ENCODE assay signal across 20 cellular contexts in genomic region chr6:2232445-2232844, GRCh38. TPM values are rescaled to one million over a fixed set of nuclear protein-coding genes. Genes with fewer than 3 reads are reported as not detected.
DNase-seq lines count a peak whose midpoint lies in the region; ATAC-seq and TF ChIP-seq lines count a peak whose summit lies in the region.
"Had no signal": no experiment of that assay in that cellular context is flagged by ENCODE, and none has a peak within 500 bp of the region (broad histone marks: within the 10 kb centered on the region; RNA-seq: fewer than 3 reads in every experiment).

No MANE protein-coding gene starts in this region.

- no peak for TF ChIP-seq POLR2A in adrenal gland (IDR thresholded peaks at IDR 0.05)

- TF ChIP-seq CTCF in right atrium auricular region (IDR thresholded peaks at IDR 0.05): no peak
- no peak for TF ChIP-seq CTCF in adrenal gland (IDR thresholded peaks at IDR 0.05)

- H3K9me3 ChIP-seq in right atrium auricular region (no peaks in the 10 kb centered on the region), adrenal gland (replicated peaks in 1 of 3) (no peaks in the 10 kb centered on the region)
- H3K9me3 ChIP-seq: left lung had no signal

- H3K27me3 ChIP-seq in right atrium auricular region (no peaks in the 10 kb centered on the region), adrenal gland (no peaks in the 10 kb centered on the region)
- H3K27me3 ChIP-seq: BLaER1, left lung had no signal

- H3K36me3 ChIP-seq in right atrium auricular region (no peaks in the 10 kb centered on the region), adrenal gland (replicated peaks in 1 of 2) (no peaks in the 10 kb centered on the region)
- H3K36me3 ChIP-seq: BLaER1, left lung had no signal

- H3K36me3 Mint-ChIP-seq in memory B cell: no peaks in the 10 kb centered on the region

- H3K4me3 ChIP-seq in right atrium auricular region: no peak overlapping the region
- no peak overlapping the region for H3K4me3 ChIP-seq in adrenal gland
- H3K4me3 ChIP-seq: BLaER1, left lung had no signal

- ATAC-seq in GM18861 (IDR thresholded peaks at IDR 0.05; ENCODE audit: unreplicated experiment) (peak; percentile 60), GM21447 (IDR thresholded peaks at IDR 0.05; ENCODE audit: unreplicated experiment) (peak; percentile 42), HG03159 (IDR thresholded peaks at IDR 0.05; ENCODE audit: unreplicated experiment) (peak; percentile 80), memory B cell (ENCODE audit: low read depth) (peak; percentile 97)
- ATAC-seq: left lung; naive thymus-derived CD8-positive, alpha-beta T cell had no signal

- H3K27me3 Mint-ChIP-seq in memory B cell: no peaks in the 10 kb centered on the region
- H3K27me3 Mint-ChIP-seq: activated CD4-positive, alpha-beta T cell treated with anti-CD3 and anti-CD28 coated beads, Interleukin-2, amount 10 ng/mL, durations not matched to agents 7 days and 5 days; naive thymus-derived CD8-positive, alpha-beta T cell had no signal

- H3K27ac Mint-ChIP-seq in memory B cell: peak overlapping the region; percentile 87
- H3K27ac Mint-ChIP-seq: activated CD4-positive, alpha-beta T cell treated with anti-CD3 and anti-CD28 coated beads, Interleukin-2, amount 10 ng/mL, durations not matched to agents 7 days and 5 days; endodermal cell; naive thymus-derived CD8-positive, alpha-beta T cell had no signal

- DNase-seq in memory B cell (ENCODE audit: low spot score in 2 of 2) (peak in 1 of 2 donors; percentile 14), right atrium auricular region (ENCODE audit: low spot score) (no peak), COR-L47 (lab: John Stamatoyannopoulos, UW) (no peak), hypothalamus (lab: John Stamatoyannopoulos, UW) (no peak), adrenal gland (no peak)
- DNase-seq: activated CD4-positive, alpha-beta T cell treated with anti-CD3 and anti-CD28 coated beads, Interleukin-2, amount 10 ng/mL, durations not matched to agents 7 days and 5 days; activated T-cell treated with anti-CD3 and anti-CD28 coated beads, Interleukin-2, amount 50 U/mL, for 48 hours; DMS79 treated with DMSO at 0.1 percent for 48 hours; endodermal cell; foreskin fibroblast; KG1; left lung; naive thymus-derived CD8-positive, alpha-beta T cell; NCI-H1105; SIG-M5 had no signal

- no peaks in the 10 kb centered on the region for H3K9me3 Mint-ChIP-seq in memory B cell
- H3K9me3 Mint-ChIP-seq: activated CD4-positive, alpha-beta T cell treated with anti-CD3 and anti-CD28 coated beads, Interleukin-2, amount 10 ng/mL, durations not matched to agents 7 days and 5 days; endodermal cell; naive thymus-derived CD8-positive, alpha-beta T cell; T-helper 2 cell treated with Interferon-gamma antibody and Interleukin-4, amounts not matched to agents 5 μg/mL and 100 μg/mL, for 36 hours had no signal

- H3K27ac ChIP-seq in right atrium auricular region: no peak overlapping the region
- no peak overlapping the region for H3K27ac ChIP-seq in adrenal gland
- H3K27ac ChIP-seq: BLaER1, left lung had no signal

- H3K4me1 Mint-ChIP-seq in memory B cell: peaks cover 28% of the 10 kb centered on the region

- no peaks in the 10 kb centered on the region for H3K4me1 ChIP-seq in right atrium auricular region
- H3K4me1 ChIP-seq in adrenal gland (replicated peaks in 1 of 2): no peaks in the 10 kb centered on the region
- H3K4me1 ChIP-seq: BLaER1, left lung had no signal

- intact Hi-C loops in adrenal gland (cut with DNase I): no loop called here

- WGBS in adrenal gland, 4 donors: 79 to 93% (median 90%) methylated on average over 9 of the region's 9 CpGs

- H3K4me3 Mint-ChIP-seq in memory B cell: peak overlapping the region; percentile 70
- H3K4me3 Mint-ChIP-seq: activated CD4-positive, alpha-beta T cell treated with anti-CD3 and anti-CD28 coated beads, Interleukin-2, amount 10 ng/mL, durations not matched to agents 7 days and 5 days; endodermal cell; naive thymus-derived CD8-positive, alpha-beta T cell; T-helper 2 cell treated with Interferon-gamma antibody and Interleukin-4, amounts not matched to agents 5 μg/mL and 100 μg/mL, for 36 hours had no signal

RNA-seq across cellular contexts. Expression of gene GMDS, which starts 13.0 kb away (rescaled TPM):
- 10 to 100 TPM; 11.1 to 11.8 TPM for total RNA-seq in right atrium auricular region
- total RNA-seq in adrenal gland: 10 to 100 TPM in 6 of 8 donors, 1 to 10 TPM in 2; 8.5 to 21.8 (median 11.6) TPM
- 10 to 100 TPM; 18.3 to 39.2 (median 23.2) TPM for polyA plus RNA-seq in adrenal gland

Comparison
In these comparisons a context has a peak if more than half of its experiments do, and no peak if none do; other contexts are left out.
1. ATAC-seq: peak in every context shown above with its lines; median percentile 97 in memory B cell; 80 in HG03159; 60 in GM18861; 42 in GM21447.